ENCODE assay signal across 8 cellular contexts in genomic region chr3:48739955-48740823, GRCh38. TPM values are rescaled to one million over a fixed set of nuclear protein-coding genes. Genes with fewer than 3 reads are reported as not detected.
DNase-seq lines count a peak whose midpoint lies in the region; ATAC-seq and TF ChIP-seq lines count a peak whose summit lies in the region.

No MANE protein-coding gene starts in this region.

- H3K4me1 ChIP-seq in adrenal gland (replicated peaks in 1 of 2) (peaks cover 18 to 46% of the 10 kb centered on the region in 2 donors), cardiac muscle cell (ENCODE audit: low read depth) (no peaks in the 10 kb centered on the region), trophoblast cell (ENCODE audit: control insufficient read depth in 1 of 2, insufficient read depth in 2 of 2, low read length in 2 of 2) (no peaks in the 10 kb centered on the region), urinary bladder (ENCODE audit: insufficient read depth) (no peaks in the 10 kb centered on the region)

- no peak overlapping the region for H2AK5ac ChIP-seq in trophoblast cell (ENCODE audit: low read length)

- H2BK12ac ChIP-seq in trophoblast cell (ENCODE audit: low read length): no peak overlapping the region

- no peak overlapping the region for H3K9ac ChIP-seq in SU-DHL-6 (ENCODE audit: low read length)
- H3K9ac ChIP-seq in trophoblast cell (ENCODE audit: low read length): no peak overlapping the region

- no peak overlapping the region for H3K4ac ChIP-seq in trophoblast cell (ENCODE audit: low read depth, low read length)

- H3K4me3 ChIP-seq in SU-DHL-6 (ENCODE audit: insufficient read depth, low read length, poor library complexity, severe bottlenecking) (no peak overlapping the region), adrenal gland (no peak overlapping the region), cardiac muscle cell (no peak overlapping the region), trophoblast cell (ENCODE audit: low read depth, low read length) (no peak overlapping the region), urinary bladder (ENCODE audit: low read depth, low read length) (no peak overlapping the region)

- no peak for TF ChIP-seq POLR2A in adrenal gland (IDR thresholded peaks at IDR 0.05)

- H3K9me2 ChIP-seq in SU-DHL-6 (replicated peaks; ENCODE audit: insufficient read depth, low read length): no peaks in the 10 kb centered on the region

- H3F3A ChIP-seq in SU-DHL-6 (ENCODE audit: insufficient read depth): no peaks in the 10 kb centered on the region

- H3K79me2 ChIP-seq in SU-DHL-6 (ENCODE audit: insufficient read depth, low read length) (no peaks in the 10 kb centered on the region), trophoblast cell (ENCODE audit: control insufficient read depth, insufficient read depth, low read length, poor library complexity) (no peaks in the 10 kb centered on the region)

- H3K4me2 ChIP-seq in SU-DHL-6 (ENCODE audit: low read depth, low read length, poor library complexity, severe bottlenecking) (no peak overlapping the region), trophoblast cell (ENCODE audit: low read length) (no peak overlapping the region)

- ATAC-seq in HG03354 (IDR thresholded peaks at IDR 0.05; ENCODE audit: poor library complexity, severe bottlenecking, unreplicated experiment): peak; percentile 68

- H3K9me3 ChIP-seq in SU-DHL-6 (ENCODE audit: insufficient read depth, low read length): no peaks in the 10 kb centered on the region
- no peaks in the 10 kb centered on the region for H3K9me3 ChIP-seq in adrenal gland (replicated peaks in 1 of 3)
- H3K9me3 ChIP-seq in cardiac muscle cell (ENCODE audit: low read depth): no peaks in the 10 kb centered on the region
- H3K9me3 ChIP-seq in trophoblast cell (ENCODE audit: insufficient read depth, low read depth, low read length): no peaks in the 10 kb centered on the region

- peak; percentile 4 for DNase-seq in NCI-H345 (lab: John Stamatoyannopoulos, UW)
- DNase-seq in NCI-H345 treated with DMSO at 0.1 percent for 48 hours (lab: John Stamatoyannopoulos, UW; ENCODE audit: unreplicated experiment): no peak
- peak; percentile 87 to 97 (median 94) for DNase-seq in adrenal gland
- peak; percentile 82 to 95 for DNase-seq in cardiac muscle cell (ENCODE audit: low read depth in 1 of 2, low spot score in 1 of 2)
- peak; percentile 90 to 93 for DNase-seq in trophoblast cell

- H3K36me3 ChIP-seq in SU-DHL-6 (ENCODE audit: low read length) (no peaks in the 10 kb centered on the region), adrenal gland (replicated peaks in 1 of 2) (no peaks in the 10 kb centered on the region), cardiac muscle cell (no peaks in the 10 kb centered on the region), trophoblast cell (ENCODE audit: control insufficient read depth in 1 of 2, insufficient read depth in 2 of 2, low read length in 2 of 2) (no peaks in the 10 kb centered on the region), urinary bladder (ENCODE audit: insufficient read depth) (no peaks in the 10 kb centered on the region)

- intact Hi-C loops in adrenal gland (cut with DNase I): no loop called here

- no peak overlapping the region for H2BK5ac ChIP-seq in trophoblast cell (ENCODE audit: low read depth, low read length, poor library complexity)

- no peak overlapping the region for H3K23ac ChIP-seq in trophoblast cell (ENCODE audit: low read length)

- H3K27me3 ChIP-seq in SU-DHL-6 (ENCODE audit: low read length) (no peaks in the 10 kb centered on the region), adrenal gland (no peaks in the 10 kb centered on the region), cardiac muscle cell (no peaks in the 10 kb centered on the region), trophoblast cell (ENCODE audit: insufficient read depth, low read length) (no peaks in the 10 kb centered on the region)

- no peaks in the 10 kb centered on the region for H3K79me1 ChIP-seq in trophoblast cell (ENCODE audit: low read length)

- H2BK120ac ChIP-seq in trophoblast cell (ENCODE audit: insufficient read depth, low read length, poor library complexity): no peak overlapping the region

- H4K91ac ChIP-seq in trophoblast cell (ENCODE audit: low read depth, low read length): no peak overlapping the region

- H4K8ac ChIP-seq in trophoblast cell (ENCODE audit: low read depth, low read length): no peak overlapping the region

- 8 to 28% (median 9%) methylated on average over 2 to 15 of the region's 15 CpGs for WGBS in adrenal gland, 4 donors
- no CpG with 5 or more reads among the region's 15 CpGs for WGBS in trophoblast cell (ENCODE audit: extremely low coverage, insufficient coverage, insufficient read length)
- WGBS in urinary bladder: 6% methylated on average over 15 of the region's 15 CpGs

- H3K27ac ChIP-seq in SU-DHL-6 (ENCODE audit: low read depth, low read length) (no peak overlapping the region), adrenal gland (peak overlapping the region in 4 of 5 donors; percentile 69 to 82 (median 78)), cardiac muscle cell (peak overlapping the region; percentile 27), trophoblast cell (ENCODE audit: low read depth, low read length) (no peak overlapping the region), urinary bladder (ENCODE audit: low read depth) (peak overlapping the region; percentile 25)

- H3K18ac ChIP-seq in trophoblast cell (ENCODE audit: low read length): no peak overlapping the region

- H4K12ac ChIP-seq in trophoblast cell (ENCODE audit: low read depth, low read length): no peak overlapping the region

- H2AFZ ChIP-seq in SU-DHL-6 (ENCODE audit: low read depth, low read length, severe bottlenecking) (peak overlapping the region; percentile 85), trophoblast cell (ENCODE audit: insufficient read depth, low read length, poor library complexity) (peak overlapping the region; percentile 8)

- no peaks in the 10 kb centered on the region for H4K20me1 ChIP-seq in SU-DHL-6 (ENCODE audit: low read depth, low read length)

- no peak overlapping the region for H3K14ac ChIP-seq in trophoblast cell (ENCODE audit: low read length)

- peak; percentile 61 for TF ChIP-seq CTCF in SU-DHL-6 (IDR thresholded peaks at IDR 0.05; ENCODE audit: insufficient read depth, low read length, poor library complexity, severe bottlenecking)
- TF ChIP-seq CTCF in adrenal gland (IDR thresholded peaks at IDR 0.05): peak; percentile 73 to 96 (median 92)
- TF ChIP-seq CTCF in cardiac muscle cell (IDR thresholded peaks at IDR 0.05; ENCODE audit: low read depth, low read length): peak; percentile 89

RNA-seq across cellular contexts. Expression of gene IP6K2, which starts 23.2 kb away (rescaled TPM):
- total RNA-seq in adrenal gland: 100 to 1,000 TPM in 4 of 8 donors, 10 to 100 TPM in 4; 44.9 to 130 (median 98.4) TPM
- 100 to 1,000 TPM in 2 of 3 donors, 10 to 100 TPM in 1; 67.2 to 185 (median 182) TPM for polyA plus RNA-seq in adrenal gland
- total RNA-seq in cardiac muscle cell: 87.4 and 119 TPM in 2 replicates
- 130 and 140 TPM in 2 replicates for polyA plus RNA-seq in cardiac muscle cell
- 117 and 119 TPM in 2 replicates for polyA plus RNA-seq in trophoblast cell (2013)
- total RNA-seq in urinary bladder: 75.7 TPM
- 83.2 TPM for polyA plus RNA-seq in urinary bladder

RNA-seq across cellular contexts. Expression of gene NCKIPSD, which starts 54.5 kb away (rescaled TPM):
- total RNA-seq in adrenal gland (10 to 100 TPM; 21.5 to 78.7 (median 36.3) TPM), cardiac muscle cell (68.7 and 73.4 TPM in 2 replicates), urinary bladder (8.6 TPM)
- polyA plus RNA-seq in adrenal gland (10 to 100 TPM; 14.0 to 29.9 (median 15.7) TPM), cardiac muscle cell (49.6 and 51.7 TPM in 2 replicates), urinary bladder (18.1 TPM)
- polyA plus RNA-seq in trophoblast cell (2013): 18.3 and 18.9 TPM in 2 replicates

Comparison
In these comparisons a context has a peak if more than half of its experiments do, and no peak if none do; other contexts are left out.
1. H3K27ac ChIP-seq: peak in adrenal gland (4 of 5), cardiac muscle cell (single experiment) and urinary bladder (single experiment); none in SU-DHL-6 (single experiment) and trophoblast cell (single experiment).
2. Peak in every context shown above with its lines, with median percentiles within 50 percentile points of each other: CTCF ChIP-seq.